17 cellular contexts compared by ENCODE assay signal in the genomic region with DNA sequence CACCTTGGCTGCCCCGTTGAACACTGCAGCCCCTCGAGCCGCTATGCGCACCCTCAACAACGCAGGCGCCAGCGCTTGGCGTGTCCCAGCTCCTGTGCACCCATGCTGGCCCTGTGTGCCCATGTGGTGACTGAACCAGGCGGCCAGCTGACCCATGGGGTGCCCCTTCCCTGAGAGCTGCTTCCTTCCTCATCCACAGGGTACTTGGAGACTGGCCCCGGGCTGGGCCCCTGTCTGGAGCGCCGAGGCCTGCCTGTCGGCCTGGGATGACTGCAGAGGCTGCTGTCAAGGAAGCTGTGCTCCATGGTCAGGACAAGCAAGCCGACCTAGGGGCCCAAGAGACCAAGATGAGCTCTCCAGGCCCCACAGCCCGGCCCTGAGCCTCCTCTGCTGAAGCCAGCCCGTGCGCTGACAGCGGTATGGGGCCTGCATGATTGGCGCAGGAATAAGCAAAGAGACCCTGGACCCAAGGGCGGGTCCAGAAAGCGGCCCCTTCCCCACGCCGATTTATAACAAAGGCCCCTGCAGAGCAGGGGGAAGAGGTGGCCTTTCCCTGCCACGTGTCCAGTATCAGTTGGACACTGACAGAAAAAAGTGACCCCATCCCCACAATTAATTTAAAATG. TPM values are rescaled to one million over a fixed set of nuclear protein-coding genes. Genes with fewer than 3 reads are reported as not detected.
A peak's percentile ranks its signal among the peaks of the same experiment; 100 is the strongest.
DNase-seq lines count a peak whose midpoint lies in the region; ATAC-seq and TF ChIP-seq lines count a peak whose summit lies in the region.
"Had no signal": no experiment of that assay in that cellular context is flagged by ENCODE, and none has a peak within 500 bp of the region (broad histone marks: within the 10 kb centered on the region; RNA-seq: fewer than 3 reads in every experiment).

No MANE protein-coding gene starts in this region.

- H3K4me2 ChIP-seq in H9 (ENCODE audit: insufficient read depth, insufficient read length, low read length) = no peak overlapping the region
- H3K4me2 ChIP-seq in smooth muscle cell = no peak overlapping the region
- H3K4me2 ChIP-seq: PC-9 had no signal

- H3K36me3 ChIP-seq in left lung (no peaks in the 10 kb centered on the region), smooth muscle cell (ENCODE audit: low read depth) (no peaks in the 10 kb centered on the region)
- H3K36me3 ChIP-seq: MG63, SJSA1 had no signal

- no peaks in the 10 kb centered on the region for H3K79me2 ChIP-seq in H9 (ENCODE audit: insufficient read depth, low read length)
- H3K79me2 ChIP-seq in smooth muscle cell (ENCODE audit: low read depth) = no peaks in the 10 kb centered on the region

- H3T11ph ChIP-seq in H9 (ENCODE audit: low read length) = no peak overlapping the region

- H3K4ac ChIP-seq in H9 (ENCODE audit: low read depth, low read length) = no peak overlapping the region

- peaks cover 41% of the 10 kb centered on the region for H3K27me3 Mint-ChIP-seq in H9 (ENCODE audit: low read depth)
- H3K27me3 Mint-ChIP-seq in dendritic cell treated with granulocyte-macrophage colony-stimulating factor and Interleukin-4, amounts not matched to agents 40 ng/mL and 50 ng/mL, for 4 days = peaks cover 48% of the 10 kb centered on the region

- H3K36me3 Mint-ChIP-seq in H9 (ENCODE audit: insufficient read depth in 1 of 3, low read depth in 3 of 3) = no peaks in the 10 kb centered on the region
- H3K36me3 Mint-ChIP-seq in dendritic cell treated with granulocyte-macrophage colony-stimulating factor and Interleukin-4, amounts not matched to agents 40 ng/mL and 50 ng/mL, for 4 days (ENCODE audit: low read depth) = no peaks in the 10 kb centered on the region

- no peak overlapping the region for H3K27ac Mint-ChIP-seq in H9
- H3K27ac Mint-ChIP-seq in dendritic cell treated with granulocyte-macrophage colony-stimulating factor and Interleukin-4, amounts not matched to agents 40 ng/mL and 50 ng/mL, for 4 days = peak overlapping the region; percentile 63
- H3K27ac Mint-ChIP-seq: HFFc6 had no signal

- peaks cover 0 to 2% of the 10 kb centered on the region in 2 experiments; a peak in 2 of 4 replicates for H3K4me1 Mint-ChIP-seq in H9
- peaks cover 18% of the 10 kb centered on the region for H3K4me1 Mint-ChIP-seq in dendritic cell treated with granulocyte-macrophage colony-stimulating factor and Interleukin-4, amounts not matched to agents 40 ng/mL and 50 ng/mL, for 4 days (ENCODE audit: low read depth)

- H3K56ac ChIP-seq in H9 (ENCODE audit: insufficient read length, low read depth, low read length) = no peak overlapping the region

- H3K9ac ChIP-seq in H9 (ENCODE audit: extremely low read depth, insufficient read length, low read length) (no peak overlapping the region), smooth muscle cell (ENCODE audit: low read depth) (no peak overlapping the region)

- H2BK12ac ChIP-seq in H9 (ENCODE audit: insufficient read length, low read depth, low read length) = no peak overlapping the region

- H2AFZ ChIP-seq in H9 (ENCODE audit: low read length) (no peak overlapping the region), smooth muscle cell (ENCODE audit: low read depth) (no peak overlapping the region)
- H2AFZ ChIP-seq: PC-9 had no signal

- no peaks in the 10 kb centered on the region for H4K20me1 ChIP-seq in H9 (ENCODE audit: control insufficient read depth, insufficient read depth, insufficient read length)
- H4K20me1 ChIP-seq in smooth muscle cell (ENCODE audit: low read depth) = no peaks in the 10 kb centered on the region

- H3K4me1 ChIP-seq in H9 (ENCODE audit: insufficient read depth, low read length) (no peaks in the 10 kb centered on the region), left lung (peaks cover 0 to 21% of the 10 kb centered on the region in 2 donors), smooth muscle cell (ENCODE audit: low read depth) (no peaks in the 10 kb centered on the region)

- TF ChIP-seq CTCF in H9 (conservative IDR thresholded peaks at IDR 0.05) (no peak), left lung (IDR thresholded peaks at IDR 0.05) (no peak), smooth muscle cell (IDR thresholded peaks at IDR 0.05; ENCODE audit: borderline replicate concordance, insufficient read depth, poor library complexity, severe bottlenecking) (no peak)

- no CpG with 5 or more reads among the region's 24 CpGs for WGBS in H9 (ENCODE audit: extremely low coverage, insufficient read length, low lambda C conversion rate)
- WGBS in smooth muscle cell (ENCODE audit: low lambda C conversion rate) = 98% methylated on average over 24 of the region's 24 CpGs

- no peak overlapping the region for H3K23ac ChIP-seq in H9 (ENCODE audit: insufficient read length, low read depth, low read length)

- no peak for TF ChIP-seq POLR2A in GM18505 (IDR thresholded peaks at IDR 0.05; ENCODE audit: borderline replicate concordance, extremely low read depth, insufficient read depth, insufficient read length)

- H3K9me3 ChIP-seq in H9 (ENCODE audit: control insufficient read depth, low read depth, low read length) = no peaks in the 10 kb centered on the region
- no peaks in the 10 kb centered on the region for H3K9me3 ChIP-seq in left lung
- H3K9me3 ChIP-seq in smooth muscle cell (replicated peaks; ENCODE audit: low read depth) = no peaks in the 10 kb centered on the region
- H3K9me3 ChIP-seq: MG63, SJSA1 had no signal

- H2AK5ac ChIP-seq in H9 (ENCODE audit: insufficient read length, low read length) = no peak overlapping the region

- peak; percentile 50 for ATAC-seq in left lung
- ATAC-seq in GM18505 (IDR thresholded peaks at IDR 0.05; ENCODE audit: unreplicated experiment) = no peak
- ATAC-seq in left colon = no peak

- H3K18ac ChIP-seq in H9 (ENCODE audit: insufficient read length, low read depth, low read length) = no peak overlapping the region

- H2BK15ac ChIP-seq in H9 (ENCODE audit: low read depth, low read length) = no peak overlapping the region

- no peak overlapping the region for H2BK5ac ChIP-seq in H9 (ENCODE audit: insufficient read length, low read length)

- no peaks in the 10 kb centered on the region for H3K23me2 ChIP-seq in H9 (ENCODE audit: insufficient read length, low read depth, low read length, poor library complexity, severe bottlenecking)

- DNase-seq in H9 (peak; percentile 38), left lung (peak in 1 of 2 donors; percentile 75), substantia nigra (lab: John Stamatoyannopoulos, UW) (peak in 5 of 49 donors; percentile 16 to 39 (median 33)), left colon (no peak), smooth muscle cell (lab: John Stamatoyannopoulos, UW; ENCODE audit: unreplicated experiment) (no peak)
- DNase-seq: HFFc6, Kasumi-1, MG63, NCI-H1092, NCI-H146, NCI-H2029 treated with DMSO at 0.1 percent for 48 hours, NCI-H2171, NCI-H526, PC-9 had no signal

- no peak overlapping the region for H3K14ac ChIP-seq in H9 (ENCODE audit: insufficient read depth, low read length)

- H3K9me3 Mint-ChIP-seq in H9 = no peaks in the 10 kb centered on the region
- H3K9me3 Mint-ChIP-seq in dendritic cell treated with granulocyte-macrophage colony-stimulating factor and Interleukin-4, amounts not matched to agents 40 ng/mL and 50 ng/mL, for 4 days = no peaks in the 10 kb centered on the region
- H3K9me3 Mint-ChIP-seq: HFFc6 had no signal

- no peak overlapping the region for H3K4me3 Mint-ChIP-seq in H9
- no peak overlapping the region for H3K4me3 Mint-ChIP-seq in dendritic cell treated with granulocyte-macrophage colony-stimulating factor and Interleukin-4, amounts not matched to agents 40 ng/mL and 50 ng/mL, for 4 days
- H3K4me3 Mint-ChIP-seq: HFFc6 had no signal

- H3K27me3 ChIP-seq in H9 (ENCODE audit: insufficient read depth, low read length) = no peaks in the 10 kb centered on the region
- H3K27me3 ChIP-seq in left lung = no peaks in the 10 kb centered on the region
- no peaks in the 10 kb centered on the region for H3K27me3 ChIP-seq in smooth muscle cell (ENCODE audit: low read depth)
- H3K27me3 ChIP-seq: MG63 had no signal

- H4K8ac ChIP-seq in H9 (replicated peaks; ENCODE audit: insufficient read length, low read depth, low read length) = no peak overlapping the region

- no peak overlapping the region for H3K27ac ChIP-seq in H9 (ENCODE audit: insufficient read length, low read depth, low read length)
- H3K27ac ChIP-seq in left lung = no peak overlapping the region
- peak overlapping the region; percentile 37 for H3K27ac ChIP-seq in substantia nigra (ENCODE audit: low read depth, low read length, poor library complexity, severe bottlenecking)
- no peak overlapping the region for H3K27ac ChIP-seq in smooth muscle cell (ENCODE audit: low read depth)
- H3K27ac ChIP-seq: PC-9, SJSA1 had no signal

- H3K4me3 ChIP-seq in left lung (no peak overlapping the region), smooth muscle cell (no peak overlapping the region)
- H3K4me3 ChIP-seq: MG63, PC-9, SJSA1 had no signal

- no peak overlapping the region for H4K5ac ChIP-seq in H9 (ENCODE audit: insufficient read length, low read depth, low read length)

- H2BK120ac ChIP-seq in H9 (ENCODE audit: low read depth, low read length, poor library complexity, severe bottlenecking) = no peak overlapping the region

- no peak overlapping the region for H2BK20ac ChIP-seq in H9 (ENCODE audit: low read depth, low read length, poor library complexity, severe bottlenecking)

- intact Hi-C loops in dendritic cell treated with granulocyte-macrophage colony-stimulating factor and Interleukin-4, amounts not matched to agents 40 ng/mL and 50 ng/mL, for 4 days (cut with micrococcal nuclease) = no loop called here
- intact Hi-C loops in left lung (cut with DNase I) (no loop called here), left colon (cut with DNase I, micrococcal nuclease) (no loop called here)

- no peaks in the 10 kb centered on the region for H3K79me1 ChIP-seq in H9 (ENCODE audit: insufficient read depth, low read depth, low read length, poor library complexity, severe bottlenecking)

- H3F3A ChIP-seq in smooth muscle cell (ENCODE audit: low read depth) = no peaks in the 10 kb centered on the region

- no peak overlapping the region for H4K91ac ChIP-seq in H9 (ENCODE audit: insufficient read length, low read depth, low read length)

RNA-seq across cellular contexts. Expression of gene BAHCC1, which starts 21.6 kb away (rescaled TPM):
- 1.7 and 3.1 TPM in 2 replicates for total RNA-seq in H9 (2021)
- 10 to 100 TPM; 13.6 to 19.8 TPM for total RNA-seq in left lung
- total RNA-seq in left colon = 10 to 100 TPM; 12.2 to 14.2 TPM
- 4.6 and 5.4 TPM in 2 replicates for total RNA-seq in smooth muscle cell
- polyA plus RNA-seq in smooth muscle cell = 3.2 and 3.9 TPM in 2 replicates
